29 cellular contexts compared by ENCODE assay signal in genomic region chr1:238830036-238830611, GRCh38.
"Had no signal": no experiment of that assay in that cellular context is flagged by ENCODE, and none has a peak within 500 bp of the region (broad histone marks: within the 10 kb centered on the region; RNA-seq: fewer than 3 reads in every experiment).

No MANE protein-coding gene starts in this region.

- H3K9me3 ChIP-seq: ascending aorta had no signal

- H3K4me1 ChIP-seq: ascending aorta, body of pancreas, breast epithelium had no signal

- H3K27ac ChIP-seq: ascending aorta, body of pancreas, brain microvascular endothelial cell, breast epithelium had no signal

- DNase-seq: activated B cell treated with CpG ODN at 0.5 μM for 24 hours; activated CD4-positive, alpha-beta memory T cell treated with anti-CD3 and anti-CD28 coated beads for 36 hours; activated CD4-positive, alpha-beta T cell treated with anti-CD3 and anti-CD28 coated beads for 4 hours; activated CD4-positive, alpha-beta T cell treated with anti-CD3 and anti-CD28 coated beads, Interleukin-2, amount 10 ng/mL, durations not matched to agents 24 days and 14 days; activated CD4-positive, alpha-beta T cell treated with anti-CD3 and anti-CD28 coated beads, Interleukin-2, amount 50 U/mL, for 1 hour; activated CD4-positive, alpha-beta T cell treated with anti-CD3 and anti-CD28 coated beads, Interleukin-2, amount 50 U/mL, for 4 hours; activated CD4-positive, CD25-positive, alpha-beta regulatory T cell treated with anti-CD3 and anti-CD28 coated beads, Interleukin-2, amount 50 U/mL, for 72 hours; activated CD8-positive, alpha-beta memory T cell treated with anti-CD3 and anti-CD28 coated beads, Interleukin-2, amount 50 U/mL, for 4 hours; activated CD8-positive, alpha-beta T cell treated with anti-CD3 and anti-CD28 coated beads for 36 hours; activated effector memory CD4-positive, alpha-beta T cell treated with anti-CD3 and anti-CD28 coated beads, Interleukin-2, amount 50 U/mL, for 16 hours; activated gamma-delta T cell treated with Interleukin-2 at 50 U/mL for 16 hours; activated naive CD4-positive, alpha-beta T cell treated with anti-CD3 and anti-CD28 coated beads, Interleukin-2, amount 10 ng/mL, durations not matched to agents 7 days and 5 days; activated naive CD4-positive, alpha-beta T cell treated with Interleukin-2 at 50 U/mL for 16 hours; activated naive CD8-positive, alpha-beta T cell treated with anti-CD3 and anti-CD28 coated beads, Interleukin-2, amount 10 ng/mL, durations not matched to agents 7 days and 5 days; activated naive CD8-positive, alpha-beta T cell treated with anti-CD3 and anti-CD28 coated beads, Interleukin-2, amount 50 U/mL, for 24 hours; activated T-cell treated with anti-CD3 and anti-CD28 coated beads for 4 hours; activated T-cell treated with anti-CD3 and anti-CD28 coated beads, Interleukin-2, amount 50 U/mL, for 1 hour; activated T-cell treated with anti-CD3 and anti-CD28 coated beads, Interleukin-2, amount 50 U/mL, for 4 hours; activated T-cell treated with anti-CD3 and anti-CD28 coated beads, Interleukin-2, amount 50 U/mL, for 72 hours; amygdala; anterior cingulate cortex; body of pancreas; brain microvascular endothelial cell; central memory CD4-positive, alpha-beta T cell; T-helper 1 cell; T-helper 2 cell; T-helper 9 cell had no signal

- H3K27me3 ChIP-seq: ascending aorta, body of pancreas, brain microvascular endothelial cell, breast epithelium had no signal

- H3K4me3 ChIP-seq: ascending aorta, body of pancreas, breast epithelium had no signal

- H3K36me3 ChIP-seq: ascending aorta, brain microvascular endothelial cell, breast epithelium had no signal
